ENCODE assay signal across 14 cellular contexts in the genomic region with DNA sequence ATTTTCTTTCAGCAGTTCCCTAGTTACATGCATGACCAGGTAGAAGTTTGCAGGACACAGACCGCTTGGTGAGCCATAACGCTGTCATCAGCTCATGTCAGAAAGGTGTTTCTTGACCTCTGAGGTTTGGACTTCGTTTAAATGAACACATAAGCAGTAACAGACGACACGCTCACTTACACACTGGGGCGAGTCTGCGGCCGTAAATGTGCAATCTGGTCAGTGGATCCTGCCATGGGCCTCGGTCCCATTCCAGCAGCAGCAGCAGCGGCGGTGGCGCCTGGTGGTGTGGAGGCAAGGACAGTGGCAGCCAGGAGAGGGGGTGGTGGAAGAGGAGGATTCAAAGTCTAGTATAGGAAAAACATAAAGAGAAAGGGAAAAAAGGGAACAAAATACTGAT.
"Had no signal": no experiment of that assay in that cellular context is flagged by ENCODE, and none has a peak within 500 bp of the region (broad histone marks: within the 10 kb centered on the region; RNA-seq: fewer than 3 reads in every experiment).

No MANE protein-coding gene starts in this region.

- H3K4me1 Mint-ChIP-seq: activated CD8-positive, alpha-beta memory T cell treated with anti-CD3 and anti-CD28 coated beads, Interleukin-2, amount 10 ng/mL, durations not matched to agents 7 days and 5 days; activated naive CD8-positive, alpha-beta T cell treated with anti-CD3 and anti-CD28 coated beads for 36 hours; natural killer cell had no signal

- H3K27me3 Mint-ChIP-seq: activated naive CD8-positive, alpha-beta T cell treated with anti-CD3 and anti-CD28 coated beads for 36 hours had no signal

- ATAC-seq: activated CD8-positive, alpha-beta memory T cell treated with anti-CD3 and anti-CD28 coated beads, Interleukin-2, amount 10 ng/mL, durations not matched to agents 7 days and 5 days; activated T-cell treated with anti-CD3 and anti-CD28 coated beads, Interleukin-2, amount 50 U/mL, for 4 hours; foreskin keratinocyte; heart right ventricle; mucosa of descending colon; natural killer cell had no signal

- H3K4me3 Mint-ChIP-seq: activated CD8-positive, alpha-beta memory T cell treated with anti-CD3 and anti-CD28 coated beads, Interleukin-2, amount 10 ng/mL, durations not matched to agents 7 days and 5 days; activated naive CD8-positive, alpha-beta T cell treated with anti-CD3 and anti-CD28 coated beads for 36 hours; activated T-cell treated with anti-CD3 and anti-CD28 coated beads, Interleukin-2, amount 50 U/mL, for 4 hours; natural killer cell had no signal

- H3K27ac Mint-ChIP-seq: activated CD8-positive, alpha-beta memory T cell treated with anti-CD3 and anti-CD28 coated beads, Interleukin-2, amount 10 ng/mL, durations not matched to agents 7 days and 5 days; activated naive CD8-positive, alpha-beta T cell treated with anti-CD3 and anti-CD28 coated beads for 36 hours; natural killer cell had no signal

- H3K9me3 Mint-ChIP-seq: activated naive CD8-positive, alpha-beta T cell treated with anti-CD3 and anti-CD28 coated beads for 36 hours; activated T-cell treated with anti-CD3 and anti-CD28 coated beads, Interleukin-2, amount 50 U/mL, for 4 hours; natural killer cell had no signal

- DNase-seq: activated CD4-positive, alpha-beta T cell treated with anti-CD3 and anti-CD28 coated beads, Interleukin-2, amount 50 U/mL, for 48 hours; activated CD4-positive, CD25-positive, alpha-beta regulatory T cell treated with anti-CD3 and anti-CD28 coated beads, Interleukin-2, amount 50 U/mL, for 72 hours; activated CD8-positive, alpha-beta memory T cell treated with anti-CD3 and anti-CD28 coated beads, Interleukin-2, amount 10 ng/mL, durations not matched to agents 7 days and 5 days; activated effector memory CD4-positive, alpha-beta T cell treated with anti-CD3 and anti-CD28 coated beads, Interleukin-2, amount 50 U/mL, for 16 hours; activated naive CD8-positive, alpha-beta T cell treated with anti-CD3 and anti-CD28 coated beads for 36 hours; activated T-cell treated with anti-CD3 and anti-CD28 coated beads, Interleukin-2, amount 50 U/mL, for 4 hours; brain microvascular endothelial cell; foreskin keratinocyte; heart right ventricle; mucosa of descending colon; natural killer cell; ovary; retina; tibial artery had no signal

- H3K36me3 Mint-ChIP-seq: activated CD8-positive, alpha-beta memory T cell treated with anti-CD3 and anti-CD28 coated beads, Interleukin-2, amount 10 ng/mL, durations not matched to agents 7 days and 5 days; activated naive CD8-positive, alpha-beta T cell treated with anti-CD3 and anti-CD28 coated beads for 36 hours; natural killer cell had no signal
